12 cellular contexts compared by ENCODE assay signal in genomic region chr7:13879994-13880686, GRCh38.
A peak's percentile ranks its signal among the peaks of the same experiment; 100 is the strongest.
DNase-seq lines count a peak whose midpoint lies in the region; ATAC-seq, FAIRE-seq and TF ChIP-seq lines count a peak whose summit lies in the region.
"Had no signal": no experiment of that assay in that cellular context is flagged by ENCODE, and none has a peak within 500 bp of the region (broad histone marks: within the 10 kb centered on the region; RNA-seq: fewer than 3 reads in every experiment).

No MANE protein-coding gene starts in this region.

- TF ChIP-seq CTCF in AG09309 (IDR thresholded peaks at IDR 0.05; ENCODE audit: control insufficient read depth, insufficient read depth, low read depth, low read length, missing control alignments) = no peak
- 0 out of 2 replicates have a peak, but pooled peaks have one; percentile 1 for TF ChIP-seq CTCF in IMR-90 (conservative IDR thresholded peaks at IDR 0.05; ENCODE audit: low read depth, low read length)
- TF ChIP-seq CTCF in breast epithelium (IDR thresholded peaks at IDR 0.05) = no peak
- no peak for TF ChIP-seq CTCF in keratinocyte (optimal IDR thresholded peaks at IDR 0.05 in 1 of 3, IDR thresholded peaks at IDR 0.05 in 1 of 3, conservative IDR thresholded peaks at IDR 0.05 in 1 of 3; ENCODE audit: extremely low read depth in 1 of 3, insufficient read depth in 2 of 3, low read length in 3 of 3)

- peak overlapping the region; percentile 21 for H2AK9ac ChIP-seq in IMR-90 (replicated peaks; ENCODE audit: low read depth, low read length, poor library complexity)

- H3K18ac ChIP-seq in IMR-90 (ENCODE audit: low read depth, low read length) = peak overlapping the region; percentile 81; the same call in 1 of the 2 replicates

- POLR2A ChIA-PET in IMR-90 (lab: Charles Lee; ENCODE audit: unreplicated experiment) = no interaction called here

- H2AFZ ChIP-seq in IMR-90 (replicated peaks; ENCODE audit: low read length, poor library complexity) = peak overlapping the region; percentile 46
- peak overlapping the region; percentile 83 for H2AFZ ChIP-seq in keratinocyte (ENCODE audit: control insufficient read depth, low read length)

- H4K20me1 ChIP-seq in IMR-90 (ENCODE audit: insufficient read depth, low read length) (no peaks in the 10 kb centered on the region), keratinocyte (ENCODE audit: control insufficient read depth, extremely low read depth, insufficient read depth, low read length) (no peaks in the 10 kb centered on the region)

- H3K27me3 ChIP-seq in IMR-90 (ENCODE audit: control insufficient read depth, insufficient read depth, low read length) (no peaks in the 10 kb centered on the region), breast epithelium (no peaks in the 10 kb centered on the region), keratinocyte (ENCODE audit: control insufficient read depth, extremely low read depth, insufficient read depth, low read length) (no peaks in the 10 kb centered on the region)

- peak overlapping the region; percentile 94 for H2BK5ac ChIP-seq in IMR-90 (ENCODE audit: low read depth, low read length, poor library complexity, severe bottlenecking)

- H2BK15ac ChIP-seq in IMR-90 (ENCODE audit: low read depth, low read length) = peak overlapping the region; percentile 78; the same call in 2 of the 3 replicates

- H4K91ac ChIP-seq in IMR-90 (ENCODE audit: insufficient read depth, low read depth, low read length) = peak overlapping the region; percentile 80

- no TSS peak for BruUV-seq in IMR-90 (replicated peaks; lab: Mats Ljungman, UMichigan)

- TF ChIP-seq RAD21 in IMR-90 (IDR thresholded peaks at IDR 0.05; ENCODE audit: low read length) = no peak

- in situ Hi-C loops in IMR-90 (cut with MboI; ENCODE audit: low sequenced_read_pairs) = no loop called here

- H4K8ac ChIP-seq in IMR-90 (ENCODE audit: low read depth in 2 of 2, low read length in 2 of 2) = peak overlapping the region; percentile 25 to 83; a peak in 3 of 4 replicates

- intact Hi-C loops in IMR-90 (cut with micrococcal nuclease) (no loop called here), breast epithelium (cut with DNase I; ENCODE audit: low total_unique reads) (no loop called here)

- H3K36me3 ChIP-seq in IMR-90 (ENCODE audit: control insufficient read depth, insufficient read depth, low read length) (no peaks in the 10 kb centered on the region), breast epithelium (no peaks in the 10 kb centered on the region), keratinocyte (ENCODE audit: control insufficient read depth in 2 of 2, extremely low read depth in 1 of 2, insufficient read depth in 2 of 2, low read length in 2 of 2) (no peaks in the 10 kb centered on the region)

- H3K4me2 ChIP-seq in IMR-90 (ENCODE audit: low read depth, low read length) (peak overlapping the region; percentile 18; the same call in 1 of the 2 replicates), keratinocyte (ENCODE audit: control insufficient read depth, extremely low read depth, insufficient read depth, low read depth, low read length) (peak overlapping the region; percentile 80)

- H3K27ac ChIP-seq in IMR-90 (ENCODE audit: insufficient read depth, low read length) (peak overlapping the region; percentile 28; the same call in 1 of the 2 replicates), breast epithelium (peak overlapping the region; percentile 57 to 58), keratinocyte (ENCODE audit: control insufficient read depth, insufficient read depth, low read length) (peak overlapping the region; percentile 83)

- peak overlapping the region; percentile 78 for H3K14ac ChIP-seq in IMR-90 (replicated peaks; ENCODE audit: low read depth, low read length)

- peak; percentile 91 for FAIRE-seq in keratinocyte (lab: Jason Lieb, UNC)
- FAIRE-seq: GM12892 had no signal

- H4K5ac ChIP-seq in IMR-90 (ENCODE audit: low read depth, low read length) = peak overlapping the region; percentile 28

- H3K4me3 ChIP-seq in AG09309 (ENCODE audit: control insufficient read depth, low read depth, low read length) (no peak overlapping the region), IMR-90 (ENCODE audit: insufficient read depth, low read depth, low read length) (no peak overlapping the region), breast epithelium (no peak overlapping the region), keratinocyte (ENCODE audit: control insufficient read depth in 2 of 3, extremely low read depth in 1 of 3, insufficient read depth in 2 of 3, low read depth in 1 of 3, low read length in 3 of 3) (peak overlapping the region in 2 of 3 experiments; percentile 19 to 54)

- ATAC-seq in IMR-90 (ENCODE audit: low read depth) (peak; percentile 56), HG02798 (IDR thresholded peaks at IDR 0.05; ENCODE audit: poor library complexity, unreplicated experiment) (no peak), HG02840 (IDR thresholded peaks at IDR 0.05; ENCODE audit: low FRiP score, unreplicated experiment) (no peak), HG02970 (IDR thresholded peaks at IDR 0.05; ENCODE audit: low FRiP score, unreplicated experiment) (no peak)

- dilution Hi-C loops in IMR-90 (cut with HindIII; ENCODE audit: low sequenced_read_pairs, unreplicated experiment) (no loop called here), keratinocyte (cut with MboI; ENCODE audit: extremely low pct_ligation_motif_present, low sequenced_read_pairs) (no loop called here)

- peak overlapping the region; percentile 69; the same call in 1 of the 2 replicates for H2AK5ac ChIP-seq in IMR-90 (ENCODE audit: low read depth, low read length)

- peak overlapping the region; percentile 91 for H2BK20ac ChIP-seq in IMR-90 (ENCODE audit: low read depth, low read length)

- TF ChIP-seq POLR2A in IMR-90 (IDR thresholded peaks at IDR 0.05; ENCODE audit: low read depth, low read length) = no peak
- no peak for TF ChIP-seq POLR2A in breast epithelium (IDR thresholded peaks at IDR 0.05)

- peak; percentile 11 for DNase-seq in AG09309 (ENCODE audit: low read depth)
- DNase-seq in IMR-90 = peak; percentile 69
- DNase-seq in breast epithelium (ENCODE audit: low spot score in 2 of 2) = peak in 1 of 2 donors; percentile 25
- DNase-seq in keratinocyte (ENCODE audit: low read depth, low spot score) = peak; percentile 49
- DNase-seq in activated naive CD4-positive, alpha-beta T cell treated with anti-CD3 and anti-CD28 coated beads, Interleukin-2, amount 50 U/mL, for 16 hours = no peak
- DNase-seq: activated CD4-positive, alpha-beta T cell treated with anti-CD3 and anti-CD28 coated beads, Interleukin-2, amount 50 U/mL, for 4 hours; NCI-H345; T-helper 2 cell had no signal

- CTCF ChIA-PET in IMR-90 (lab: Yijun Ruan, JAX) = interaction anchor here (1.0 kb wide), 1 partner anchor 80 kb away, joined by 3 read pairs; no protein-coding TSS in a partner anchor

- H2BK120ac ChIP-seq in IMR-90 (ENCODE audit: low read depth, low read length) = peak overlapping the region; percentile 86

- no peaks in the 10 kb centered on the region for H3K79me1 ChIP-seq in IMR-90 (ENCODE audit: low read depth in 1 of 2, low read length in 2 of 2)

- H3K9me1 ChIP-seq in IMR-90 (ENCODE audit: insufficient read depth, low read length) = peaks cover 3% of the 10 kb centered on the region
- no peaks in the 10 kb centered on the region for H3K9me1 ChIP-seq in keratinocyte (ENCODE audit: control insufficient read depth, extremely low read depth, insufficient read depth, low read length)

- peak overlapping the region; percentile 92 for H3K4ac ChIP-seq in IMR-90 (ENCODE audit: low read depth, low read length)

- no peaks in the 10 kb centered on the region for H3K79me2 ChIP-seq in keratinocyte (ENCODE audit: control insufficient read depth, insufficient read depth, low read length)

- H3K56ac ChIP-seq in IMR-90 (ENCODE audit: extremely low read depth, insufficient read depth, low read length) = no peak overlapping the region; the same call in 1 of the 2 replicates

- H3K9me3 ChIP-seq in IMR-90 (ENCODE audit: control insufficient read depth, insufficient read depth, low read length) (no peaks in the 10 kb centered on the region), breast epithelium (no peaks in the 10 kb centered on the region), keratinocyte (ENCODE audit: control insufficient read depth, low read depth, low read length) (no peaks in the 10 kb centered on the region)

- H3K4me1 ChIP-seq in IMR-90 (ENCODE audit: control insufficient read depth, insufficient read depth, low read length) (peaks cover 3% of the 10 kb centered on the region), breast epithelium (no peaks in the 10 kb centered on the region), keratinocyte (ENCODE audit: control insufficient read depth, extremely low read depth, insufficient read depth, low read length) (peaks cover 19% of the 10 kb centered on the region)

- H3K23ac ChIP-seq in IMR-90 (ENCODE audit: low read depth, low read length) = peak overlapping the region; percentile 63

- H3K9ac ChIP-seq in IMR-90 (ENCODE audit: low read depth, low read length) (no peak overlapping the region), keratinocyte (ENCODE audit: control insufficient read depth, extremely low read depth, insufficient read depth, low read length) (no peak overlapping the region)

- WGBS in IMR-90 (ENCODE audit: extremely low coverage in 2 of 2, insufficient read length in 1 of 2), 2 experiments = no CpG with 5 or more reads among the region's 2 CpGs

TF ChIP-seq in IMR-90, 13 proteins besides CTCF, POLR2A, EP300 and RAD21:
- no peak for TF ChIP-seq NFE2L2 (IDR thresholded peaks at IDR 0.05; ENCODE audit: low read depth, low read length)
- no peak for TF ChIP-seq RFX5 (IDR thresholded peaks at IDR 0.05; ENCODE audit: low read depth, low read length)

Comparison
In these comparisons a context has a peak if more than half of its experiments do, and no peak if none do; other contexts are left out.
1. H3K4me3 ChIP-seq: peak in keratinocyte (2 of 3); none in AG09309 (single experiment), IMR-90 (single experiment) and breast epithelium (0 of 3).
2. H3K27ac ChIP-seq: peak in every context shown above with its lines; median percentile 83 in keratinocyte; 58 in breast epithelium; 28 in IMR-90.